ENCODE assay signal across 1 cellular context in the genomic region with DNA sequence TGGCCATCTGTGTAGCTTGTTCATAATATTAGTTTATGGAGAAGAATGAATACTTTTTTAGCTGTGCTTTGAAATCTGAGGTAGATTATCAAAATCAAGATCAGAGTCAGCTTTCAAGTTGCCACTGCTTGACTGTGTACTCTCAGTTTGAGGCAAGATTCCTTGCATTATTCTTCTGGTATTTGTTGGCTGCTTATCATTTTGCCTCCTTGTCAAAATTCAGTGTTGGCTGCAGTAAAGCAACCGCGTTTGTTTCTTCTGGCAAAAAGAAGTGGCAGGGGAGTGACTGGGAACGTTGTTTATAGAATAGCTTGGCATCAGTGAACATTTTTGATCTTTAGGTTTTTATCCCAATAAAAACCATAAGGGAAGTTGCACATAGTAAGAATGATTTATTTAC.
TF ChIP-seq lines count a peak whose summit lies in the region.

No MANE protein-coding gene starts in this region.

TF ChIP-seq in HEK293T, 16 proteins besides CTCF, POLR2A, EP300 and RAD21:
- no peak for TF ChIP-seq SUZ12 (IDR thresholded peaks at IDR 0.05)
- no peak for TF ChIP-seq ZNF384 (IDR thresholded peaks at IDR 0.05)
- TF ChIP-seq, protein P1, sequence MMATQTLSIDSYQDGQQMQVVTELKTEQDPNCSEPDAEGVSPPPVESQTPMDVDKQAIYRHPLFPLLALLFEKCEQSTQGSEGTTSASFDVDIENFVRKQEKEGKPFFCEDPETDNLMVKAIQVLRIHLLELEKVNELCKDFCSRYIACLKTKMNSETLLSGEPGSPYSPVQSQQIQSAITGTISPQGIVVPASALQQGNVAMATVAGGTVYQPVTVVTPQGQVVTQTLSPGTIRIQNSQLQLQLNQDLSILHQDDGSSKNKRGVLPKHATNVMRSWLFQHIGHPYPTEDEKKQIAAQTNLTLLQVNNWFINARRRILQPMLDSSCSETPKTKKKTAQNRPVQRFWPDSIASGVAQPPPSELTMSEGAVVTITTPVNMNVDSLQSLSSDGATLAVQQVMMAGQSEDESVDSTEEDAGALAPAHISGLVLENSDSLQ (IDR thresholded peaks at IDR 0.05) = no peak
- TF ChIP-seq L3MBTL2 (conservative IDR thresholded peaks at IDR 0.05) = no peak
- TF ChIP-seq SP1 (IDR thresholded peaks at IDR 0.05) = no peak
- no peak for TF ChIP-seq ARNT (IDR thresholded peaks at IDR 0.05)
- no peak for TF ChIP-seq NFRKB (IDR thresholded peaks at IDR 0.05)
- TF ChIP-seq LEF1 (IDR thresholded peaks at IDR 0.05; ENCODE audit: borderline replicate concordance) = no peak
- no peak for TF ChIP-seq FOXM1 (IDR thresholded peaks at IDR 0.05; ENCODE audit: borderline replicate concordance)
- no peak for TF ChIP-seq CTBP1 (IDR thresholded peaks at IDR 0.05; ENCODE audit: borderline replicate concordance)
- no peak for TF ChIP-seq HDGF (IDR thresholded peaks at IDR 0.05; ENCODE audit: borderline replicate concordance)
- TF ChIP-seq FOXA1 (IDR thresholded peaks at IDR 0.05) = no peak
- no peak for TF ChIP-seq ELF4 (IDR thresholded peaks at IDR 0.05)
